In genomic region chr6:111088668-111089003, GRCh38 we compare ENCODE assay signal across 8 cellular contexts. TPM values are rescaled to one million over a fixed set of nuclear protein-coding genes. Genes with fewer than 3 reads are reported as not detected.
DNase-seq lines count a peak whose midpoint lies in the region; FAIRE-seq and TF ChIP-seq lines count a peak whose summit lies in the region.

No MANE protein-coding gene starts in this region.

- peaks cover 43% of the 10 kb centered on the region for H3K4me1 Mint-ChIP-seq in activated naive CD4-positive, alpha-beta T cell treated with anti-CD3 and anti-CD28 coated beads, Interleukin-2, amount 50 U/mL, for 24 hours

- TF ChIP-seq CTCF in ascending aorta (IDR thresholded peaks at IDR 0.05) (no peak), transverse colon (IDR thresholded peaks at IDR 0.05) (no peak)

- H3K36me3 ChIP-seq in ascending aorta, result no peaks in the 10 kb centered on the region
- no peaks in the 10 kb centered on the region for H3K36me3 ChIP-seq in mesendoderm (ENCODE audit: control insufficient read depth, insufficient read depth, low read length)
- H3K36me3 ChIP-seq in transverse colon, result no peaks in the 10 kb centered on the region

- no peak overlapping the region for H2AK5ac ChIP-seq in mesendoderm (ENCODE audit: low read length)

- no peak overlapping the region for H3K9ac ChIP-seq in mesendoderm (ENCODE audit: low read length)

- H3K9me3 Mint-ChIP-seq in activated naive CD4-positive, alpha-beta T cell treated with anti-CD3 and anti-CD28 coated beads, Interleukin-2, amount 50 U/mL, for 24 hours, result no peaks in the 10 kb centered on the region

- no peaks in the 10 kb centered on the region for H3K79me1 ChIP-seq in mesendoderm (ENCODE audit: low read length)

- H3K27ac ChIP-seq in ascending aorta, result no peak overlapping the region
- H3K27ac ChIP-seq in mesendoderm (ENCODE audit: low read depth, low read length), result no peak overlapping the region
- no peak overlapping the region for H3K27ac ChIP-seq in transverse colon

- H3K79me2 ChIP-seq in mesendoderm (ENCODE audit: control insufficient read depth, insufficient read depth, low read length), result no peaks in the 10 kb centered on the region

- H3K9me3 ChIP-seq in ascending aorta, result no peaks in the 10 kb centered on the region
- H3K9me3 ChIP-seq in transverse colon, result no peaks in the 10 kb centered on the region

- no peak overlapping the region for H3K4ac ChIP-seq in mesendoderm (ENCODE audit: low read depth, low read length)

- no peak for FAIRE-seq in GM19239 (lab: Jason Lieb, UNC)

- no peak overlapping the region for H4K8ac ChIP-seq in mesendoderm (ENCODE audit: low read depth, low read length)

- H4K5ac ChIP-seq in mesendoderm (ENCODE audit: low read length), result no peak overlapping the region

- H2BK120ac ChIP-seq in mesendoderm (ENCODE audit: low read depth, low read length), result no peak overlapping the region

- H3K4me2 ChIP-seq in mesendoderm (ENCODE audit: low read length), result peak overlapping the region; percentile 65

- no peaks in the 10 kb centered on the region for H3K4me1 ChIP-seq in ascending aorta
- peaks cover 13% of the 10 kb centered on the region for H3K4me1 ChIP-seq in mesendoderm (ENCODE audit: control insufficient read depth, low read depth, low read length)
- H3K4me1 ChIP-seq in transverse colon, result peaks cover 0 to 16% (median 10%) of the 10 kb centered on the region in 4 donors

- H3K27me3 ChIP-seq in ascending aorta, result no peaks in the 10 kb centered on the region
- H3K27me3 ChIP-seq in mesendoderm (ENCODE audit: insufficient read depth, low read length, poor library complexity), result no peaks in the 10 kb centered on the region
- H3K27me3 ChIP-seq in transverse colon, result peaks cover 46% of the 10 kb centered on the region

- no peak overlapping the region for H2BK5ac ChIP-seq in mesendoderm (ENCODE audit: low read length)

- H3K18ac ChIP-seq in mesendoderm (ENCODE audit: low read length), result no peak overlapping the region

- H3K4me3 Mint-ChIP-seq in activated naive CD4-positive, alpha-beta T cell treated with anti-CD3 and anti-CD28 coated beads, Interleukin-2, amount 50 U/mL, for 24 hours, result peak overlapping the region; percentile 94

- TF ChIP-seq POLR2A in transverse colon (IDR thresholded peaks at IDR 0.05), result no peak

- no peaks in the 10 kb centered on the region for H3K27me3 Mint-ChIP-seq in activated naive CD4-positive, alpha-beta T cell treated with anti-CD3 and anti-CD28 coated beads, Interleukin-2, amount 50 U/mL, for 24 hours

- TF ChIP-seq EP300 in transverse colon (IDR thresholded peaks at IDR 0.05; ENCODE audit: low read depth), result no peak

- in situ Hi-C loops in transverse colon (cut with MboI; ENCODE audit: low pct_ligation_motif_present in 1 of 4, low pct_unique_long_range_greater_than_20kb in 1 of 4, low sequenced_read_pairs in 3 of 4), result no loop called here

- WGBS in mesendoderm (ENCODE audit: extremely low coverage, insufficient coverage, low lambda C conversion rate), result no CpG with 5 or more reads among the region's 5 CpGs
- 6 to 45% methylated on average over 2 to 5 of the region's 5 CpGs for WGBS in transverse colon (ENCODE audit: low coverage in 1 of 2), 2 donors

- no peak overlapping the region for H3K27ac Mint-ChIP-seq in activated naive CD4-positive, alpha-beta T cell treated with anti-CD3 and anti-CD28 coated beads, Interleukin-2, amount 50 U/mL, for 24 hours

- intact Hi-C loops in ascending aorta (cut with DNase I) (loop anchor here (10.0 kb wide), 1 partner anchor 214 kb away; the partner anchor contains the start of gene AMD1), transverse colon (cut with DNase I; ENCODE audit: low total_unique reads) (no loop called here)

- no peak for DNase-seq in activated naive CD4-positive, alpha-beta T cell (lab: John Stamatoyannopoulos, UW)
- DNase-seq in ascending aorta (ENCODE audit: low spot score in 2 of 2), result no peak
- no peak for DNase-seq in mesendoderm
- DNase-seq in transverse colon, result no peak
- no peak for DNase-seq in NCI-H748 treated with DMSO at 0.1 percent for 48 hours (lab: John Stamatoyannopoulos, UW)
- DNase-seq in GM19239 (ENCODE audit: insufficient read length, low spot score), result no peak
- DNase-seq in COLO668 (lab: John Stamatoyannopoulos, UW; ENCODE audit: unreplicated experiment), result no peak

- H3K36me3 Mint-ChIP-seq in activated naive CD4-positive, alpha-beta T cell treated with anti-CD3 and anti-CD28 coated beads, Interleukin-2, amount 50 U/mL, for 24 hours, result no peaks in the 10 kb centered on the region

- no peak overlapping the region for H2BK15ac ChIP-seq in mesendoderm (replicated peaks; ENCODE audit: low read depth)

- H3K23ac ChIP-seq in mesendoderm (ENCODE audit: low read length), result no peak overlapping the region

- H3K4me3 ChIP-seq in ascending aorta (peak overlapping the region; percentile 71 to 85), mesendoderm (ENCODE audit: low read length) (no peak overlapping the region), transverse colon (peak overlapping the region in 3 of 4 donors; percentile 65 to 95 (median 66))

- peak overlapping the region; percentile 34 for H3K56ac ChIP-seq in mesendoderm (ENCODE audit: low read length)

RNA-seq across cellular contexts. Expression of gene SLC16A10, which starts 1.3 kb away (rescaled TPM):
- 7.8 TPM for total RNA-seq in ascending aorta
- 3.8 TPM for polyA plus RNA-seq in mesendoderm (2013, experiment 1 of 2)
- polyA plus RNA-seq in mesendoderm (2013, experiment 2 of 2), result 3.9 TPM
- total RNA-seq in transverse colon, result 1 to 10 TPM; 1.5 to 8.9 (median 4.2) TPM
